Comparison of ENCODE assay signal across 7 cellular contexts in genomic region chr1:43828574-43828973, GRCh38.
"Had no signal": no experiment of that assay in that cellular context is flagged by ENCODE, and none has a peak within 500 bp of the region (broad histone marks: within the 10 kb centered on the region; RNA-seq: fewer than 3 reads in every experiment).

No MANE protein-coding gene starts in this region.

- DNase-seq: GM23248, GOT3, H9, HCEC 1CT, KG1 had no signal

- H3K27me3 Mint-ChIP-seq: IgD-negative memory B cell had no signal

- H3K27ac Mint-ChIP-seq: H9, IgD-negative memory B cell had no signal

- FAIRE-seq: HTR-8/SVneo had no signal

- H3K4me3 Mint-ChIP-seq: H9, IgD-negative memory B cell had no signal

- H3K4me3 ChIP-seq: GM23248 had no signal

- H3K9me3 Mint-ChIP-seq: H9, IgD-negative memory B cell had no signal

- H3K27ac ChIP-seq: GM23248 had no signal
